ENCODE assay signal across 8 cellular contexts in the genomic region with DNA sequence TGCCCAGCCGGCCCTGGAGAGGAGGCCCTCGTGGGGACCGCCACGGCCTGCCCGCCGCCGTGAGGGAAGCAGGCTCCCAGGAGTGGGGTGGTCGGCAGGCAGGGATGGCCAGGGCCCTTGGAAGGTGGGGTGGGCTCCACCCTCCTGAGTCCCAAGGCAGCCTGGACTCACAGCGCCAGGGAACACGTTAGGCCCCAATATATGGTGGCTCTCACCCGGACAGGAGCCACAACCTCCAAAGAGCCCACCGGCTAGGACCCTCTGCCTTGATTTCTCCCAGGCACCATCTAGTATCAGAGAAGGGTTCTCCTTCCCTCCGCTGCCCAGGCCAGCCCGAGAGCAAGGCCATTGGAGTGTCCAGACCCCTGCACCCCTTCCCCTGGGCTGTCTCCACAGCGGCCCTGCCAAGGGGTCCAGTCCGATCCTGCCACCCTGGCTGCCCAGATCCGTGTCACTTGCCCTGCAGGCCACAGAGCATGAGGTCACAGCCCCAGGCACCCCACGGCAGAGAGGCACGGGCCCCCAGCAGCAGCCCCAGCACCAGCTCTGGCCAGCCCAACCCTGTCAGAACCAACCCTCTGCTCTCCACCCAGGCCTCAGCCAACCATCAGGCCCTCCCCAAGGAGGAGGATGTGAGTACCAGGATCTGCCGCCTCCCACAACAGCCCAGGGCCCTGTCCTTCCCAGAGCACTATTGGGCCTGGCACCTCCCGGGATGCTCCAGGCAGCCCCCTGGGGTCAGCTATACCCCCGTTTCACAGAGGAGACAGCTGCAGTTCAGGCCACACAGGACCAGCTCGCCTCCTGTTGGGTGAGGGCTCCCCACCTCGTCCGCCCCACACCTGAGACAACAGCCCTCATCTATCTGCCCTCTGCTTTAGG. TPM values are rescaled to one million over a fixed set of nuclear protein-coding genes. Genes with fewer than 3 reads are reported as not detected.
DNase-seq lines count a peak whose midpoint lies in the region; ATAC-seq and TF ChIP-seq lines count a peak whose summit lies in the region.

No MANE protein-coding gene starts in this region.

- BruUV-seq in IMR-90 (replicated peaks; lab: Mats Ljungman, UMichigan) = no TSS peak

- H3K18ac ChIP-seq in IMR-90 (ENCODE audit: low read depth, low read length) = no peak overlapping the region

- no peak for TF ChIP-seq POLR2A in IMR-90 (IDR thresholded peaks at IDR 0.05; ENCODE audit: low read depth, low read length)

- H2AK9ac ChIP-seq in IMR-90 (replicated peaks; ENCODE audit: low read depth, low read length, poor library complexity) = peak overlapping the region; percentile 81

- no peak for DNase-seq in CD4-positive, CD25-positive, alpha-beta regulatory T cell
- DNase-seq in IMR-90 (no peak), nephron progenitor cell (no peak), NCI-H226 (no peak), progenitor cell of endocrine pancreas (ENCODE audit: low spot score, unreplicated experiment) (no peak), hepatic stellate cell (ENCODE audit: low spot score) (no peak)

- no peak overlapping the region for H2BK15ac ChIP-seq in IMR-90 (ENCODE audit: low read depth, low read length)

- no peak overlapping the region; the same call in 1 of the 2 replicates for H2AK5ac ChIP-seq in IMR-90 (ENCODE audit: low read depth, low read length)

- no peak overlapping the region for H3K4me3 ChIP-seq in CD4-positive, CD25-positive, alpha-beta regulatory T cell (ENCODE audit: low read depth, low read length)
- peak overlapping the region; percentile 52 for H3K4me3 ChIP-seq in IMR-90 (ENCODE audit: insufficient read depth, low read depth, low read length)
- H3K4me3 ChIP-seq in duodenal mucosa (ENCODE audit: low read depth in 1 of 2, low read length in 2 of 2) = peak overlapping the region; percentile 47 to 71

- no peak for TF ChIP-seq RAD21 in IMR-90 (IDR thresholded peaks at IDR 0.05; ENCODE audit: low read length)

- no peak overlapping the region for H3K23ac ChIP-seq in IMR-90 (ENCODE audit: low read depth, low read length)

- H3K14ac ChIP-seq in IMR-90 (replicated peaks; ENCODE audit: low read depth, low read length) = no peak overlapping the region; the same call in 1 of the 2 replicates

- H3K36me3 ChIP-seq in CD4-positive, CD25-positive, alpha-beta regulatory T cell (ENCODE audit: control insufficient read depth, insufficient read depth, low read length) = peaks cover 3% of the 10 kb centered on the region
- H3K36me3 ChIP-seq in IMR-90 (ENCODE audit: control insufficient read depth, insufficient read depth, low read length) = peaks cover 3% of the 10 kb centered on the region; the same call in 1 of the 2 replicates
- peaks cover 0 to 10% of the 10 kb centered on the region in 2 donors for H3K36me3 ChIP-seq in duodenal mucosa (ENCODE audit: control insufficient read depth in 1 of 2, insufficient read depth in 2 of 2, low read length in 2 of 2)

- H2BK120ac ChIP-seq in IMR-90 (ENCODE audit: low read depth, low read length) = no peak overlapping the region

- H3K4me2 ChIP-seq in IMR-90 (ENCODE audit: low read depth, low read length) = peak overlapping the region; percentile 73

- CTCF ChIA-PET in IMR-90 (lab: Yijun Ruan, JAX) = no interaction called here

- H2AFZ ChIP-seq in IMR-90 (replicated peaks; ENCODE audit: low read length, poor library complexity) = peak overlapping the region; percentile 98

- H4K5ac ChIP-seq in IMR-90 (ENCODE audit: low read depth, low read length) = peak overlapping the region; percentile 72

- POLR2A ChIA-PET in IMR-90 (lab: Charles Lee; ENCODE audit: unreplicated experiment) = interaction anchor here (0.6 kb wide), 1 partner anchor 35 kb away, joined by 4 read pairs; no protein-coding TSS in a partner anchor

- peaks cover 7% of the 10 kb centered on the region for H3K36me3 Mint-ChIP-seq in CD4-positive, CD25-positive, alpha-beta regulatory T cell
- H3K36me3 Mint-ChIP-seq in nephron progenitor cell (ENCODE audit: low read depth) (peaks cover 6% of the 10 kb centered on the region), progenitor cell of endocrine pancreas (ENCODE audit: insufficient read depth) (peaks cover 1% of the 10 kb centered on the region)

- H3K9me3 Mint-ChIP-seq in CD4-positive, CD25-positive, alpha-beta regulatory T cell = no peaks in the 10 kb centered on the region
- no peaks in the 10 kb centered on the region for H3K9me3 Mint-ChIP-seq in nephron progenitor cell
- H3K9me3 Mint-ChIP-seq in progenitor cell of endocrine pancreas (ENCODE audit: low read depth) = no peaks in the 10 kb centered on the region

- H3K9ac ChIP-seq in IMR-90 (ENCODE audit: low read depth, low read length) (peak overlapping the region; percentile 19; the same call in 1 of the 2 replicates), duodenal mucosa (ENCODE audit: low read depth in 1 of 2, low read length in 2 of 2) (peak overlapping the region; percentile 56 to 70)

- peak overlapping the region; percentile 73 for H3K27ac ChIP-seq in CD4-positive, CD25-positive, alpha-beta regulatory T cell (ENCODE audit: insufficient read depth, low read length, poor library complexity, severe bottlenecking)
- H3K27ac ChIP-seq in IMR-90 (ENCODE audit: insufficient read depth, low read length) (peak overlapping the region; percentile 7; the same call in 1 of the 2 replicates), duodenal mucosa (ENCODE audit: low read depth, low read length) (no peak overlapping the region)

- no peak overlapping the region for H2BK20ac ChIP-seq in IMR-90 (ENCODE audit: low read depth, low read length)

- H3K4me3 Mint-ChIP-seq in CD4-positive, CD25-positive, alpha-beta regulatory T cell = peak overlapping the region; percentile 52 to 84 (median 74)
- H3K4me3 Mint-ChIP-seq in nephron progenitor cell = peak overlapping the region; percentile 34
- H3K4me3 Mint-ChIP-seq in progenitor cell of endocrine pancreas (ENCODE audit: low read depth) = no peak overlapping the region

- peaks cover 26 to 30% of the 10 kb centered on the region in 2 experiments for H3K79me1 ChIP-seq in IMR-90 (ENCODE audit: low read depth in 1 of 2, low read length in 2 of 2)

- no peak for TF ChIP-seq CTCF in IMR-90 (conservative IDR thresholded peaks at IDR 0.05; ENCODE audit: low read depth, low read length)
- TF ChIP-seq CTCF in nephron progenitor cell (IDR thresholded peaks at IDR 0.05) = no peak
- TF ChIP-seq CTCF in progenitor cell of endocrine pancreas (IDR thresholded peaks at IDR 0.05; ENCODE audit: unreplicated experiment) = no peak

- H3K4ac ChIP-seq in IMR-90 (ENCODE audit: low read depth, low read length) = 0 out of 2 replicates have a peak overlapping the region, but pooled peaks have one; percentile 47

- dilution Hi-C loops in IMR-90 (cut with HindIII; ENCODE audit: low sequenced_read_pairs, unreplicated experiment) = no loop called here

- peak overlapping the region in 1 of 2 experiments; percentile 63; a peak in 2 of 4 replicates for H4K8ac ChIP-seq in IMR-90 (ENCODE audit: low read depth in 2 of 2, low read length in 2 of 2)

- H3K27me3 ChIP-seq in CD4-positive, CD25-positive, alpha-beta regulatory T cell (ENCODE audit: control insufficient read depth, insufficient read depth, low read length) = no peaks in the 10 kb centered on the region
- H3K27me3 ChIP-seq in IMR-90 (ENCODE audit: control insufficient read depth, insufficient read depth, low read length) (no peaks in the 10 kb centered on the region), duodenal mucosa (ENCODE audit: control insufficient read depth in 1 of 2, insufficient read depth in 2 of 2, low read length in 2 of 2) (no peaks in the 10 kb centered on the region)

- H2BK5ac ChIP-seq in IMR-90 (ENCODE audit: low read depth, low read length, poor library complexity, severe bottlenecking) = peak overlapping the region; percentile 11

- in situ Hi-C loops in IMR-90 (cut with MboI; ENCODE audit: low sequenced_read_pairs) = no loop called here

- H4K20me1 ChIP-seq in IMR-90 (ENCODE audit: insufficient read depth, low read length) = peaks cover 15% of the 10 kb centered on the region

- H3K9me3 ChIP-seq in CD4-positive, CD25-positive, alpha-beta regulatory T cell (ENCODE audit: control insufficient read depth in 2 of 2, low read length in 2 of 2) = no peaks in the 10 kb centered on the region
- H3K9me3 ChIP-seq in IMR-90 (ENCODE audit: control insufficient read depth, insufficient read depth, low read length) = no peaks in the 10 kb centered on the region
- H3K9me3 ChIP-seq in duodenal mucosa (ENCODE audit: control insufficient read depth in 1 of 2, low read length in 2 of 2) = no peaks in the 10 kb centered on the region

- H3K27me3 Mint-ChIP-seq in CD4-positive, CD25-positive, alpha-beta regulatory T cell = no peaks in the 10 kb centered on the region
- H3K27me3 Mint-ChIP-seq in nephron progenitor cell (ENCODE audit: low read depth, poor library complexity) (peaks cover 8% of the 10 kb centered on the region), progenitor cell of endocrine pancreas (no peaks in the 10 kb centered on the region)

- peaks cover 51% of the 10 kb centered on the region for H3K4me1 ChIP-seq in CD4-positive, CD25-positive, alpha-beta regulatory T cell (ENCODE audit: control insufficient read depth, insufficient read depth, low read length, poor library complexity, severe bottlenecking)
- H3K4me1 ChIP-seq in IMR-90 (ENCODE audit: control insufficient read depth, insufficient read depth, low read length) (peaks cover 5% of the 10 kb centered on the region; the same call in 1 of the 2 replicates), duodenal mucosa (ENCODE audit: control insufficient read depth in 1 of 2, insufficient read depth in 2 of 2, low read length in 2 of 2) (peaks cover 0 to 13% of the 10 kb centered on the region in 2 donors)

- peaks cover 0 to 51% (median 31%) of the 10 kb centered on the region in 4 donors for H3K4me1 Mint-ChIP-seq in CD4-positive, CD25-positive, alpha-beta regulatory T cell
- H3K4me1 Mint-ChIP-seq in nephron progenitor cell (peaks cover 44% of the 10 kb centered on the region), progenitor cell of endocrine pancreas (ENCODE audit: low read depth) (no peaks in the 10 kb centered on the region)

- H3K9me1 ChIP-seq in IMR-90 (ENCODE audit: insufficient read depth, low read length) = peaks cover 8% of the 10 kb centered on the region

- H4K91ac ChIP-seq in IMR-90 (ENCODE audit: insufficient read depth, low read depth, low read length) = 0 out of 2 replicates have a peak overlapping the region, but pooled peaks have one; percentile 12

- intact Hi-C loops in IMR-90 (cut with micrococcal nuclease) = loop anchor here (2.0 kb wide), 1 partner anchor 119 kb away; the partner anchor contains the start of gene FAM234A

- H3K27ac Mint-ChIP-seq in CD4-positive, CD25-positive, alpha-beta regulatory T cell = peak overlapping the region; percentile 78 to 94 (median 83)
- H3K27ac Mint-ChIP-seq in nephron progenitor cell (no peak overlapping the region), progenitor cell of endocrine pancreas (no peak overlapping the region)

- no peak for ATAC-seq in CD4-positive, CD25-positive, alpha-beta regulatory T cell (ENCODE audit: low read depth in 2 of 2)
- no peak for ATAC-seq in IMR-90 (ENCODE audit: low read depth)
- ATAC-seq in HG03175 (IDR thresholded peaks at IDR 0.05; ENCODE audit: unreplicated experiment) = no peak

- WGBS in IMR-90 (ENCODE audit: extremely low coverage in 2 of 2, insufficient read length in 1 of 2), 2 experiments = 66% methylated on average over 7 of the region's 25 CpGs; no CpG with 5 or more reads in 1 of the 2 experiments

- no peak overlapping the region for H3K56ac ChIP-seq in IMR-90 (ENCODE audit: extremely low read depth, insufficient read depth, low read length)

RNA-seq across cellular contexts. Expression of gene AXIN1, which starts 1.1 kb away (rescaled TPM):
- total RNA-seq in CD4-positive, CD25-positive, alpha-beta regulatory T cell = 45.2 TPM
- 1 to 10 TPM; 1.1 to 2.9 (median 1.4) TPM for polyA plus RNA-seq in CD4-positive, CD25-positive, alpha-beta regulatory T cell
- total RNA-seq in IMR-90 (2012; rRNA removed) (10.9 and 11.9 TPM in 2 replicates), progenitor cell of endocrine pancreas (33.6 and 34.4 TPM in 2 replicates)
- polyA plus RNA-seq in IMR-90 (2012; rRNA removed) = 14.2 and 15.1 TPM in 2 replicates
- polyA plus RNA-seq in IMR-90 (2012; cell fraction: cytosol; rRNA removed) = 18.6 and 22.1 TPM in 2 replicates
- polyA plus RNA-seq in IMR-90 (2012; cell fraction: nucleus; rRNA removed; ENCODE audit: low replicate concordance) = 19.0 and 28.1 TPM in 2 replicates

RNA-seq across cellular contexts. Expression of gene MRPL28, which starts 16.7 kb away (rescaled TPM):
- total RNA-seq in CD4-positive, CD25-positive, alpha-beta regulatory T cell = 37.8 TPM
- polyA plus RNA-seq in CD4-positive, CD25-positive, alpha-beta regulatory T cell = 100 to 1,000 TPM in 1 of 4 donors, 10 to 100 TPM in 3; 63.0 to 109 (median 85.2) TPM
- total RNA-seq in IMR-90 (2012; rRNA removed) (104 and 106 TPM in 2 replicates), progenitor cell of endocrine pancreas (82.7 and 85.3 TPM in 2 replicates)
- polyA plus RNA-seq in IMR-90 (2012; rRNA removed) = 181 and 255 TPM in 2 replicates
- polyA plus RNA-seq in IMR-90 (2012; cell fraction: cytosol; rRNA removed) = 224 and 350 TPM in 2 replicates
- 81.5 and 129 TPM in 2 replicates for polyA plus RNA-seq in IMR-90 (2012; cell fraction: nucleus; rRNA removed; ENCODE audit: low replicate concordance)

RNA-seq across cellular contexts. Expression of gene PGAP6, which starts 28.1 kb away (rescaled TPM):
- 71.4 TPM for total RNA-seq in CD4-positive, CD25-positive, alpha-beta regulatory T cell
- 10 to 100 TPM in 3 of 4 donors, 1 to 10 TPM in 1; 7.8 to 45.3 (median 32.2) TPM for polyA plus RNA-seq in CD4-positive, CD25-positive, alpha-beta regulatory T cell
- total RNA-seq in IMR-90 (2012; rRNA removed) (49.1 and 56.1 TPM in 2 replicates), progenitor cell of endocrine pancreas (92.7 and 92.9 TPM in 2 replicates)
- polyA plus RNA-seq in IMR-90 (2012; rRNA removed) = 124 and 125 TPM in 2 replicates
- 60.8 and 173 TPM in 2 replicates for polyA plus RNA-seq in IMR-90 (2012; cell fraction: cytosol; rRNA removed)
- polyA plus RNA-seq in IMR-90 (2012; cell fraction: nucleus; rRNA removed; ENCODE audit: low replicate concordance) = 138 and 443 TPM in 2 replicates

RNA-seq across cellular contexts. Expression of gene NME4, which starts 43.4 kb away (rescaled TPM):
- total RNA-seq in CD4-positive, CD25-positive, alpha-beta regulatory T cell = 6.7 TPM
- 10 to 100 TPM; 16.2 to 29.8 (median 23.1) TPM for polyA plus RNA-seq in CD4-positive, CD25-positive, alpha-beta regulatory T cell
- total RNA-seq in IMR-90 (2012; rRNA removed) (123 and 124 TPM in 2 replicates), progenitor cell of endocrine pancreas (151 and 154 TPM in 2 replicates)
- polyA plus RNA-seq in IMR-90 (2012; rRNA removed) = 288 and 406 TPM in 2 replicates
- polyA plus RNA-seq in IMR-90 (2012; cell fraction: cytosol; rRNA removed) = 464 and 725 TPM in 2 replicates
- 233 and 407 TPM in 2 replicates for polyA plus RNA-seq in IMR-90 (2012; cell fraction: nucleus; rRNA removed; ENCODE audit: low replicate concordance)

RNA-seq across cellular contexts. Expression of gene DECR2, which starts 48.0 kb away (rescaled TPM):
- 4.8 TPM for total RNA-seq in CD4-positive, CD25-positive, alpha-beta regulatory T cell
- 1 to 10 TPM; 2.2 to 4.5 (median 2.7) TPM for polyA plus RNA-seq in CD4-positive, CD25-positive, alpha-beta regulatory T cell
- total RNA-seq in IMR-90 (2012; rRNA removed) (3.9 TPM in 2 replicates), progenitor cell of endocrine pancreas (39.4 and 41.3 TPM in 2 replicates)
- 26.7 and 29.6 TPM in 2 replicates for polyA plus RNA-seq in IMR-90 (2012; rRNA removed)
- polyA plus RNA-seq in IMR-90 (2012; cell fraction: cytosol; rRNA removed) = 14.9 and 32.6 TPM in 2 replicates
- 68.9 and 165 TPM in 2 replicates for polyA plus RNA-seq in IMR-90 (2012; cell fraction: nucleus; rRNA removed; ENCODE audit: low replicate concordance)

Comparison
In these comparisons a context has a peak if more than half of its experiments do, and no peak if none do; other contexts are left out.
1. H3K27ac Mint-ChIP-seq: peak in CD4-positive, CD25-positive, alpha-beta regulatory T cell (3 of 3); none in nephron progenitor cell (single experiment) and progenitor cell of endocrine pancreas (single experiment).